ENCODE assay signal across 28 cellular contexts in genomic region chr3:54573922-54574321, GRCh38.
"Had no signal": no experiment of that assay in that cellular context is flagged by ENCODE, and none has a peak within 500 bp of the region (broad histone marks: within the 10 kb centered on the region; RNA-seq: fewer than 3 reads in every experiment).

No MANE protein-coding gene starts in this region.

- H3K27ac ChIP-seq: epithelial cell of prostate, foreskin keratinocyte, gastroesophageal sphincter, heart left ventricle, left lung, prostate gland, sigmoid colon, testis, tibial artery, uterus had no signal

- DNase-seq: effector CD8-positive, alpha-beta T cell; endodermal cell; foreskin keratinocyte; heart left ventricle; hippocampal formation; left cardiac atrium; left lung; mesenchymal stem cell; mucosa of descending colon; naive B cell; nucleus accumbens; right cardiac atrium; sigmoid colon; stimulated activated CD4-positive, alpha-beta T cell treated with anti-CD3 and anti-CD28 coated beads, Interleukin-2, amount 100 ng/mL, for 24 hours; stimulated activated CD4-positive, alpha-beta T cell treated with anti-CD3 and anti-CD28 coated beads, Interleukin-4, amount 100 ng/mL, for 24 hours; stimulated activated naive CD8-positive, alpha-beta T cell treated with anti-CD3 and anti-CD28 coated beads, Interleukin-15, Interleukin-2, amounts not matched to agents 100 U/mL and 50 U/mL, for 24 hours; substantia nigra; testis; tibial artery; uterus had no signal

- H3K4me3 ChIP-seq: gastroesophageal sphincter, heart left ventricle, left lung, mucosa of descending colon, prostate gland, sigmoid colon, testis, tibial artery, uterus had no signal

- H3K9me3 ChIP-seq: heart left ventricle, mucosa of descending colon, prostate gland, sigmoid colon, testis, uterus had no signal

- H3K4me1 ChIP-seq: foreskin keratinocyte, gastroesophageal sphincter, heart left ventricle, left lung, prostate gland, sigmoid colon, testis, tibial artery, uterus had no signal

- H3K27me3 ChIP-seq: foreskin keratinocyte, gastroesophageal sphincter, heart left ventricle, left lung, sigmoid colon, testis, tibial artery, uterus had no signal

- H3K36me3 ChIP-seq: heart left ventricle, left lung, prostate gland, sigmoid colon, tibial artery, uterus had no signal

- FAIRE-seq: colon, islet of Langerhans had no signal

- ATAC-seq: esophagus mucosa; foreskin keratinocyte; gastroesophageal sphincter; heart left ventricle; left cardiac atrium; left lung; mucosa of descending colon; natural killer cell treated with Interleukin-12 subunit alpha and Interleukin-12 subunit beta and Interleukin-15 and Interleukin-18, amount 100 ng/mL, for 72 hours; right cardiac atrium; stimulated activated memory B cell treated with anti-CD40 and anti-IgM and Interleukin-4, amounts not matched to agents 10 μg/mL and 1 μg/mL and 100 μg/mL, for 72 hours; stimulated activated naive CD8-positive, alpha-beta T cell treated with anti-CD3 and anti-CD28 coated beads, Interleukin-15, Interleukin-2, amounts not matched to agents 100 U/mL and 50 U/mL, for 24 hours had no signal
